In genomic region chr5:40570408-40571129, GRCh38 we compare ENCODE assay signal across 8 cellular contexts.
DNase-seq lines count a peak whose midpoint lies in the region; ATAC-seq and TF ChIP-seq lines count a peak whose summit lies in the region.

No MANE protein-coding gene starts in this region.

- no TSS peak for BruUV-seq in Calu3 (replicated peaks; lab: Mats Ljungman, UMichigan)

- CTCF ChIA-PET in activated CD4-positive, alpha-beta T cell treated with anti-CD3 and anti-CD28 coated beads for 36 hours (lab: Charles Lee) = interaction anchor here (0.7 kb wide), 1 partner anchor 100 kb away, joined by 3 read pairs; no protein-coding TSS in a partner anchor
- CTCF ChIA-PET in HEK293T (lab: Yijun Ruan, JAX) = no interaction called here
- CTCF ChIA-PET in Calu3 (lab: Charles Lee) = no interaction called here

- H3K27ac Mint-ChIP-seq in activated CD4-positive, alpha-beta T cell treated with anti-CD3 and anti-CD28 coated beads for 36 hours = peak overlapping the region; percentile 38
- no peak overlapping the region for H3K27ac Mint-ChIP-seq in Calu3 (ENCODE audit: unreplicated experiment)

- POLR2A ChIA-PET in activated CD4-positive, alpha-beta T cell treated with anti-CD3 and anti-CD28 coated beads for 36 hours (lab: Charles Lee) = no interaction called here
- POLR2A ChIA-PET in HEK293T (lab: Yijun Ruan, JAX) = no interaction called here

- DNase-seq in activated CD4-positive, alpha-beta T cell treated with anti-CD3 and anti-CD28 coated beads for 36 hours = no peak
- DNase-seq in activated CD4-positive, alpha-beta T cell treated with anti-CD3 and anti-CD28 coated beads, Interleukin-2, amount 50 U/mL, for 4 hours = no peak
- DNase-seq in amniotic epithelial cell (ENCODE audit: low read depth) = peak; percentile 63
- DNase-seq in smooth muscle cell of the brain vasculature (ENCODE audit: low read depth, low spot score) = peak; percentile 44
- no peak for DNase-seq in HEK293T (ENCODE audit: extremely low spot score)
- DNase-seq in Calu3 = no peak
- no peak for DNase-seq in MV-4-11 (lab: John Stamatoyannopoulos, UW)

- ATAC-seq in activated CD4-positive, alpha-beta T cell treated with anti-CD3 and anti-CD28 coated beads for 36 hours = peak; percentile 96
- peak; percentile 88 for ATAC-seq in HG02884 (IDR thresholded peaks at IDR 0.05; ENCODE audit: unreplicated experiment)

- H3K27me3 Mint-ChIP-seq in activated CD4-positive, alpha-beta T cell treated with anti-CD3 and anti-CD28 coated beads for 36 hours = no peaks in the 10 kb centered on the region
- H3K27me3 Mint-ChIP-seq in Calu3 (ENCODE audit: unreplicated experiment) = no peaks in the 10 kb centered on the region

- no peaks in the 10 kb centered on the region for H3K36me3 Mint-ChIP-seq in activated CD4-positive, alpha-beta T cell treated with anti-CD3 and anti-CD28 coated beads for 36 hours (ENCODE audit: low read depth)
- no peaks in the 10 kb centered on the region for H3K36me3 Mint-ChIP-seq in Calu3 (ENCODE audit: insufficient read depth, unreplicated experiment)

- TF ChIP-seq CTCF in Calu3 (IDR thresholded peaks at IDR 0.05; ENCODE audit: unreplicated experiment) = no peak

- H3K4me3 Mint-ChIP-seq in activated CD4-positive, alpha-beta T cell treated with anti-CD3 and anti-CD28 coated beads for 36 hours = no peak overlapping the region
- no peak overlapping the region for H3K4me3 Mint-ChIP-seq in Calu3 (ENCODE audit: low read depth, unreplicated experiment)

- intact Hi-C loops in activated CD4-positive, alpha-beta T cell treated with anti-CD3 and anti-CD28 coated beads for 36 hours (cut with DNase I, micrococcal nuclease) = no loop called here
- intact Hi-C loops in Calu3 (cut with micrococcal nuclease; ENCODE audit: unreplicated experiment) = no loop called here

- H3K9me3 Mint-ChIP-seq in activated CD4-positive, alpha-beta T cell treated with anti-CD3 and anti-CD28 coated beads for 36 hours (ENCODE audit: low read depth) = no peaks in the 10 kb centered on the region
- no peaks in the 10 kb centered on the region for H3K9me3 Mint-ChIP-seq in Calu3 (ENCODE audit: low read depth, unreplicated experiment)

- peaks cover 17% of the 10 kb centered on the region for H3K4me1 Mint-ChIP-seq in activated CD4-positive, alpha-beta T cell treated with anti-CD3 and anti-CD28 coated beads for 36 hours
- peaks cover 12% of the 10 kb centered on the region for H3K4me1 Mint-ChIP-seq in Calu3 (ENCODE audit: low read depth, unreplicated experiment)

TF ChIP-seq in HEK293T, 16 proteins besides CTCF, POLR2A, EP300 and RAD21:
- TF ChIP-seq FOXA1 (IDR thresholded peaks at IDR 0.05) (no peak), FOXK2 (IDR thresholded peaks at IDR 0.05) (no peak), ARNT (IDR thresholded peaks at IDR 0.05) (no peak)
- TF ChIP-seq, protein P1, sequence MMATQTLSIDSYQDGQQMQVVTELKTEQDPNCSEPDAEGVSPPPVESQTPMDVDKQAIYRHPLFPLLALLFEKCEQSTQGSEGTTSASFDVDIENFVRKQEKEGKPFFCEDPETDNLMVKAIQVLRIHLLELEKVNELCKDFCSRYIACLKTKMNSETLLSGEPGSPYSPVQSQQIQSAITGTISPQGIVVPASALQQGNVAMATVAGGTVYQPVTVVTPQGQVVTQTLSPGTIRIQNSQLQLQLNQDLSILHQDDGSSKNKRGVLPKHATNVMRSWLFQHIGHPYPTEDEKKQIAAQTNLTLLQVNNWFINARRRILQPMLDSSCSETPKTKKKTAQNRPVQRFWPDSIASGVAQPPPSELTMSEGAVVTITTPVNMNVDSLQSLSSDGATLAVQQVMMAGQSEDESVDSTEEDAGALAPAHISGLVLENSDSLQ (IDR thresholded peaks at IDR 0.05) = no peak

Comparison
In these comparisons a context has a peak if more than half of its experiments do, and no peak if none do; other contexts are left out.
1. DNase-seq: peak in amniotic epithelial cell (single experiment) and smooth muscle cell of the brain vasculature (single experiment); none in activated CD4-positive, alpha-beta T cell treated with anti-CD3 and anti-CD28 coated beads for 36 hours (single experiment), activated CD4-positive, alpha-beta T cell treated with anti-CD3 and anti-CD28 coated beads, Interleukin-2, amount 50 U/mL, for 4 hours (0 of 2), HEK293T (single experiment), Calu3 (single experiment) and MV-4-11 (single experiment).